In genomic region chr6:143063631-143064030, GRCh38 we compare ENCODE assay signal across 18 cellular contexts. TPM values are rescaled to one million over a fixed set of nuclear protein-coding genes. Genes with fewer than 3 reads are reported as not detected.
DNase-seq lines count a peak whose midpoint lies in the region; ATAC-seq, FAIRE-seq and TF ChIP-seq lines count a peak whose summit lies in the region.
"Had no signal": no experiment of that assay in that cellular context is flagged by ENCODE, and none has a peak within 500 bp of the region (broad histone marks: within the 10 kb centered on the region; RNA-seq: fewer than 3 reads in every experiment).

No MANE protein-coding gene starts in this region.

- H4K20me1 ChIP-seq in astrocyte (ENCODE audit: insufficient read depth, low read length), result no peaks in the 10 kb centered on the region
- H4K20me1 ChIP-seq: BLaER1 treated with 17β-estradiol and CSF1 and Interleukin-3, amounts not matched to agents 10 nM and 100 nM had no signal

- no peak overlapping the region for H3K4me2 ChIP-seq in astrocyte (ENCODE audit: low read length)
- H3K4me2 ChIP-seq: BLaER1 treated with 17β-estradiol and CSF1 and Interleukin-3, amounts not matched to agents 10 nM and 100 nM had no signal

- no peaks in the 10 kb centered on the region for H3K27me3 ChIP-seq in HUES64 (ENCODE audit: insufficient read depth, low read length)
- no peaks in the 10 kb centered on the region for H3K27me3 ChIP-seq in astrocyte (ENCODE audit: insufficient read depth, low read length)
- H3K27me3 ChIP-seq: BLaER1 treated with 17β-estradiol and CSF1 and Interleukin-3, amounts not matched to agents 10 nM and 100 nM had no signal

- H3K4me1 ChIP-seq in HUES64 (ENCODE audit: insufficient read depth, low read length) (peaks cover 49% of the 10 kb centered on the region), astrocyte (ENCODE audit: insufficient read depth, low read length) (peaks cover 20% of the 10 kb centered on the region)

- FAIRE-seq in astrocyte (lab: Jason Lieb, UNC), result peak; percentile 13
- FAIRE-seq: A204.1, HTR-8/SVneo had no signal

- H2AFZ ChIP-seq in astrocyte (ENCODE audit: low read depth, low read length), result no peak overlapping the region

- peaks cover 6% of the 10 kb centered on the region for H3K79me2 ChIP-seq in astrocyte (ENCODE audit: insufficient read depth, low read length)

- H3K9me3 ChIP-seq in HUES64 (ENCODE audit: insufficient read depth, low read depth, low read length), result no peaks in the 10 kb centered on the region
- H3K9me3 ChIP-seq in astrocyte (ENCODE audit: insufficient read depth, low read depth, low read length), result no peaks in the 10 kb centered on the region

- ATAC-seq in Right ventricle myocardium superior (ENCODE audit: poor library complexity) (no peak), HG02870 (IDR thresholded peaks at IDR 0.05; ENCODE audit: unreplicated experiment) (no peak)
- ATAC-seq in stimulated activated naive CD8-positive, alpha-beta T cell treated with anti-CD3 and anti-CD28 coated beads, Interleukin-15, amount 100 ng/mL, for 72 hours, result no peak
- ATAC-seq: CD8-positive, alpha-beta T cell had no signal

- H3K9me3 Mint-ChIP-seq in astrocyte (ENCODE audit: unreplicated experiment), result no peaks in the 10 kb centered on the region
- H3K9me3 Mint-ChIP-seq in stimulated activated naive CD8-positive, alpha-beta T cell treated with anti-CD3 and anti-CD28 coated beads, Interleukin-15, amount 100 ng/mL, for 72 hours, result no peaks in the 10 kb centered on the region
- H3K9me3 Mint-ChIP-seq: CD8-positive, alpha-beta T cell; H9 had no signal

- H3K27ac Mint-ChIP-seq in astrocyte (ENCODE audit: unreplicated experiment), result no peak overlapping the region
- no peak overlapping the region for H3K27ac Mint-ChIP-seq in stimulated activated naive CD8-positive, alpha-beta T cell treated with anti-CD3 and anti-CD28 coated beads, Interleukin-15, amount 100 ng/mL, for 72 hours
- H3K27ac Mint-ChIP-seq: CD8-positive, alpha-beta T cell had no signal

- DNase-seq in EH (ENCODE audit: low read depth) (peak; percentile 6), astrocyte (ENCODE audit: low read depth) (peak; percentile 9), renal cortical epithelial cell (ENCODE audit: low read depth) (peak; percentile 9), Right ventricle myocardium superior (no peak)
- DNase-seq in stimulated activated naive CD8-positive, alpha-beta T cell treated with anti-CD3 and anti-CD28 coated beads, Interleukin-15, amount 100 ng/mL, for 72 hours, result no peak
- DNase-seq: CD8-positive, alpha-beta T cell; DMS53; H9; NCI-H1436; NCI-H1930; NCI-H345; NCI-H524 treated with DMSO at 0.1 percent for 48 hours; SW 1271 had no signal

- no peak for TF ChIP-seq CTCF in astrocyte (IDR thresholded peaks at IDR 0.05; ENCODE audit: insufficient read depth, low read depth, low read length)

- no peaks in the 10 kb centered on the region for H3K27me3 Mint-ChIP-seq in astrocyte (ENCODE audit: low read depth, unreplicated experiment)
- no peaks in the 10 kb centered on the region for H3K27me3 Mint-ChIP-seq in stimulated activated naive CD8-positive, alpha-beta T cell treated with anti-CD3 and anti-CD28 coated beads, Interleukin-15, amount 100 ng/mL, for 72 hours

- H3K4me3 ChIP-seq in HUES64 (ENCODE audit: low read length) (no peak overlapping the region), astrocyte (ENCODE audit: insufficient read depth, low read depth, low read length) (no peak overlapping the region)
- H3K4me3 ChIP-seq: BLaER1 treated with 17β-estradiol and CSF1 and Interleukin-3, amounts not matched to agents 10 nM and 100 nM had no signal

- H3K36me3 ChIP-seq in HUES64 (ENCODE audit: insufficient read depth, low read length) (no peaks in the 10 kb centered on the region), astrocyte (ENCODE audit: insufficient read depth, low read length) (no peaks in the 10 kb centered on the region)
- H3K36me3 ChIP-seq: BLaER1 treated with 17β-estradiol and CSF1 and Interleukin-3, amounts not matched to agents 10 nM and 100 nM had no signal

- H3K27ac ChIP-seq in HUES64 (ENCODE audit: low read depth, low read length) (peak overlapping the region; percentile 77), astrocyte (ENCODE audit: low read depth, low read length) (no peak overlapping the region)
- H3K27ac ChIP-seq: BLaER1 treated with 17β-estradiol and CSF1 and Interleukin-3, amounts not matched to agents 10 nM and 100 nM had no signal

- peaks cover 36% of the 10 kb centered on the region for H3K4me1 Mint-ChIP-seq in astrocyte (ENCODE audit: low read depth, unreplicated experiment)
- H3K4me1 Mint-ChIP-seq in stimulated activated naive CD8-positive, alpha-beta T cell treated with anti-CD3 and anti-CD28 coated beads, Interleukin-15, amount 100 ng/mL, for 72 hours, result peaks cover 43% of the 10 kb centered on the region

- no peak overlapping the region for H3K4me3 Mint-ChIP-seq in astrocyte (ENCODE audit: unreplicated experiment)
- H3K4me3 Mint-ChIP-seq in stimulated activated naive CD8-positive, alpha-beta T cell treated with anti-CD3 and anti-CD28 coated beads, Interleukin-15, amount 100 ng/mL, for 72 hours, result no peak overlapping the region
- H3K4me3 Mint-ChIP-seq: CD8-positive, alpha-beta T cell; H9 had no signal

- intact Hi-C loops in Right ventricle myocardium superior (cut with DNase I), result no loop called here

- H3K9ac ChIP-seq in HUES64 (ENCODE audit: low read depth, low read length) (no peak overlapping the region), astrocyte (ENCODE audit: low read length) (no peak overlapping the region)
- H3K9ac ChIP-seq: BLaER1 treated with 17β-estradiol and CSF1 and Interleukin-3, amounts not matched to agents 10 nM and 100 nM had no signal

- no peaks in the 10 kb centered on the region for H3K36me3 Mint-ChIP-seq in astrocyte (ENCODE audit: low read depth, unreplicated experiment)

RNA-seq across cellular contexts. Expression of gene AIG1, which starts 2.9 kb away (rescaled TPM):
- polyA plus RNA-seq in HUES64 (2013, experiment 1 of 2), result 23.5 TPM
- polyA plus RNA-seq in HUES64 (2013, experiment 2 of 2), result 26.2 TPM
- total RNA-seq in astrocyte, result 34.1 and 35.2 TPM in 2 replicates
- total RNA-seq in renal cortical epithelial cell, result 61.6 and 67.4 TPM in 2 replicates
- total RNA-seq in Right ventricle myocardium superior, result 71.7 TPM

Comparison
In these comparisons a context has a peak if more than half of its experiments do, and no peak if none do; other contexts are left out.
1. DNase-seq: peak in EH (single experiment), astrocyte (single experiment) and renal cortical epithelial cell (single experiment); none in Right ventricle myocardium superior (single experiment) and stimulated activated naive CD8-positive, alpha-beta T cell treated with anti-CD3 and anti-CD28 coated beads, Interleukin-15, amount 100 ng/mL, for 72 hours (0 of 2).